32 cellular contexts compared by ENCODE assay signal in genomic region chr13:76890036-76890435, GRCh38. TPM values are rescaled to one million over a fixed set of nuclear protein-coding genes. Genes with fewer than 3 reads are reported as not detected.
DNase-seq lines count a peak whose midpoint lies in the region; ATAC-seq and TF ChIP-seq lines count a peak whose summit lies in the region.
"Had no signal": no experiment of that assay in that cellular context is flagged by ENCODE, and none has a peak within 500 bp of the region (broad histone marks: within the 10 kb centered on the region; RNA-seq: fewer than 3 reads in every experiment).

No MANE protein-coding gene starts in this region.

- DNase-seq in MCF 10A (ENCODE audit: unreplicated experiment) (peak; percentile 82), breast epithelium (ENCODE audit: low spot score in 2 of 2) (no peak), cardiac fibroblast (ENCODE audit: low read depth in 2 of 2) (peak; percentile 14 to 65), foreskin keratinocyte (peak; percentile 94 to 98), inferior parietal cortex (ENCODE audit: extremely low spot score) (no peak), NCI-H146 (lab: John Stamatoyannopoulos, UW) (no peak)
- DNase-seq in stimulated activated effector memory CD8-positive, alpha-beta T cell treated with anti-CD3 and anti-CD28 coated beads, Interleukin-12 subunit alpha, Interleukin-12 subunit beta, amount 100 ng/mL, for 72 hours (ENCODE audit: low spot score in 2 of 2) = no peak
- DNase-seq: activated CD4-positive, alpha-beta T cell treated with anti-CD3 and anti-CD28 coated beads, Interleukin-2, amount 50 U/mL, for 4 hours; activated naive CD4-positive, alpha-beta T cell treated with anti-CD3 and anti-CD28 coated beads for 36 hours; activated T-cell treated with anti-CD3 and anti-CD28 coated beads, Interleukin-2, amount 50 U/mL, for 72 hours; amygdala; Calu3; caudate nucleus; DND-41; endodermal cell; head of caudate nucleus; Karpas-422; left cardiac atrium; mesendoderm; MV-4-11; NCI-H524 treated with DMSO at 0.1 percent for 48 hours; SJCRH30; T1000 had no signal

- ATAC-seq in foreskin keratinocyte = peak; percentile 39
- ATAC-seq in GM18868 (IDR thresholded peaks at IDR 0.05; ENCODE audit: unreplicated experiment) = no peak
- ATAC-seq in stimulated activated effector memory CD8-positive, alpha-beta T cell treated with anti-CD3 and anti-CD28 coated beads, Interleukin-12 subunit alpha, Interleukin-12 subunit beta, amount 100 ng/mL, for 72 hours = no peak
- ATAC-seq: activated T-cell treated with anti-CD3 and anti-CD28 coated beads, Interleukin-2, amount 50 U/mL, for 72 hours; Panc1; WTC11 had no signal

- peaks cover 0 to 3% of the 10 kb centered on the region in 2 donors for H3K4me1 ChIP-seq in breast epithelium
- peaks cover 32% of the 10 kb centered on the region for H3K4me1 ChIP-seq in foreskin keratinocyte
- H3K4me1 ChIP-seq: prostate gland, SJCRH30 had no signal

- H3K4me3 ChIP-seq in breast epithelium = no peak overlapping the region
- H3K4me3 ChIP-seq in cardiac fibroblast (replicated peaks in 1 of 2; ENCODE audit: low read depth in 2 of 2, low read length in 2 of 2) = no peak overlapping the region
- H3K4me3 ChIP-seq: prostate gland, SJCRH30, thoracic aorta, vagina had no signal

- intact Hi-C loops in MCF 10A (cut with micrococcal nuclease) (no loop called here), breast epithelium (cut with DNase I; ENCODE audit: low total_unique reads) (no loop called here)

- H3K36me3 Mint-ChIP-seq in MCF 10A (ENCODE audit: insufficient read depth, unreplicated experiment) = no peaks in the 10 kb centered on the region
- H3K36me3 Mint-ChIP-seq in stimulated activated effector memory CD8-positive, alpha-beta T cell treated with anti-CD3 and anti-CD28 coated beads, Interleukin-12 subunit alpha, Interleukin-12 subunit beta, amount 100 ng/mL, for 72 hours = no peaks in the 10 kb centered on the region
- H3K36me3 Mint-ChIP-seq: WTC11 had no signal

- H3K27ac ChIP-seq in breast epithelium (no peak overlapping the region), foreskin keratinocyte (peak overlapping the region; percentile 53)
- H3K27ac ChIP-seq: 22Rv1, prostate gland, SJCRH30, thoracic aorta, vagina had no signal

- H3K4me3 Mint-ChIP-seq in MCF 10A (ENCODE audit: unreplicated experiment) = no peak overlapping the region
- H3K4me3 Mint-ChIP-seq in stimulated activated effector memory CD8-positive, alpha-beta T cell treated with anti-CD3 and anti-CD28 coated beads, Interleukin-12 subunit alpha, Interleukin-12 subunit beta, amount 100 ng/mL, for 72 hours = no peak overlapping the region
- H3K4me3 Mint-ChIP-seq: activated naive CD4-positive, alpha-beta T cell treated with anti-CD3 and anti-CD28 coated beads for 36 hours; activated T-cell treated with anti-CD3 and anti-CD28 coated beads, Interleukin-2, amount 50 U/mL, for 72 hours; dendritic cell treated with granulocyte-macrophage colony-stimulating factor and Interleukin-4, amounts not matched to agents 40 ng/mL and 50 ng/mL, for 4 days; endodermal cell; stimulated activated naive CD8-positive, alpha-beta T cell treated with anti-CD3 and anti-CD28 coated beads, Interleukin-15, Interleukin-2, amounts not matched to agents 100 ng/mL and 50 ng/mL, for 24 hours; WTC11 had no signal

- TF ChIP-seq POLR2A in breast epithelium (IDR thresholded peaks at IDR 0.05) = no peak

- H3K9me3 Mint-ChIP-seq in MCF 10A (ENCODE audit: unreplicated experiment) = no peaks in the 10 kb centered on the region
- no peaks in the 10 kb centered on the region for H3K9me3 Mint-ChIP-seq in stimulated activated effector memory CD8-positive, alpha-beta T cell treated with anti-CD3 and anti-CD28 coated beads, Interleukin-12 subunit alpha, Interleukin-12 subunit beta, amount 100 ng/mL, for 72 hours
- H3K9me3 Mint-ChIP-seq: activated naive CD4-positive, alpha-beta T cell treated with anti-CD3 and anti-CD28 coated beads for 36 hours; activated T-cell treated with anti-CD3 and anti-CD28 coated beads, Interleukin-2, amount 50 U/mL, for 72 hours; dendritic cell treated with granulocyte-macrophage colony-stimulating factor and Interleukin-4, amounts not matched to agents 40 ng/mL and 50 ng/mL, for 4 days; endodermal cell; stimulated activated naive CD8-positive, alpha-beta T cell treated with anti-CD3 and anti-CD28 coated beads, Interleukin-15, Interleukin-2, amounts not matched to agents 100 ng/mL and 50 ng/mL, for 24 hours; WTC11 had no signal

- TF ChIP-seq CTCF in MCF 10A (IDR thresholded peaks at IDR 0.05; ENCODE audit: unreplicated experiment) = no peak
- no peak for TF ChIP-seq CTCF in breast epithelium (IDR thresholded peaks at IDR 0.05)
- no peak for TF ChIP-seq CTCF in cardiac fibroblast (IDR thresholded peaks at IDR 0.05; ENCODE audit: low read depth, low read length)
- no peak for TF ChIP-seq CTCF in foreskin keratinocyte (conservative IDR thresholded peaks at IDR 0.05)

- POLR2A ChIA-PET in MCF 10A (lab: Yijun Ruan, JAX) = interaction anchor here (1.0 to 2.4 kb wide), 10 partner anchors 14 to 440 kb away, joined by 3 to 11 read pairs (median 3); partner anchors contain the start of genes CLN5 and FBXL3

- BruUV-seq in MCF 10A (replicated peaks; lab: Mats Ljungman, UMichigan) = no TSS peak

- H3K9me3 ChIP-seq in breast epithelium = no peaks in the 10 kb centered on the region
- H3K9me3 ChIP-seq: prostate gland, SJCRH30, thoracic aorta, vagina had no signal

- CTCF ChIA-PET in MCF 10A (lab: Yijun Ruan, JAX) = interaction anchor here (0.5 to 2.6 kb wide), 3 partner anchors 13 to 91 kb away, joined by 4 to 16 read pairs (median 5); no protein-coding TSS in a partner anchor

- H3K27me3 ChIP-seq in breast epithelium (no peaks in the 10 kb centered on the region), foreskin keratinocyte (no peaks in the 10 kb centered on the region)
- H3K27me3 ChIP-seq: SJCRH30, vagina had no signal

- peaks cover 28% of the 10 kb centered on the region for H3K4me1 Mint-ChIP-seq in MCF 10A (ENCODE audit: insufficient read depth, unreplicated experiment)
- H3K4me1 Mint-ChIP-seq in stimulated activated effector memory CD8-positive, alpha-beta T cell treated with anti-CD3 and anti-CD28 coated beads, Interleukin-12 subunit alpha, Interleukin-12 subunit beta, amount 100 ng/mL, for 72 hours = peaks cover 11% of the 10 kb centered on the region

- peak overlapping the region; percentile 86 for H3K27ac Mint-ChIP-seq in MCF 10A (ENCODE audit: low read depth, unreplicated experiment)
- H3K27ac Mint-ChIP-seq in stimulated activated effector memory CD8-positive, alpha-beta T cell treated with anti-CD3 and anti-CD28 coated beads, Interleukin-12 subunit alpha, Interleukin-12 subunit beta, amount 100 ng/mL, for 72 hours = no peak overlapping the region
- H3K27ac Mint-ChIP-seq: activated naive CD4-positive, alpha-beta T cell treated with anti-CD3 and anti-CD28 coated beads for 36 hours; activated T-cell treated with anti-CD3 and anti-CD28 coated beads, Interleukin-2, amount 50 U/mL, for 72 hours; dendritic cell treated with granulocyte-macrophage colony-stimulating factor and Interleukin-4, amounts not matched to agents 40 ng/mL and 50 ng/mL, for 4 days; endodermal cell; stimulated activated naive CD8-positive, alpha-beta T cell treated with anti-CD3 and anti-CD28 coated beads, Interleukin-15, Interleukin-2, amounts not matched to agents 100 ng/mL and 50 ng/mL, for 24 hours; WTC11 had no signal

- no peaks in the 10 kb centered on the region for H3K27me3 Mint-ChIP-seq in MCF 10A (ENCODE audit: insufficient read depth, unreplicated experiment)

- no peaks in the 10 kb centered on the region for H3K36me3 ChIP-seq in breast epithelium
- H3K36me3 ChIP-seq: prostate gland, SJCRH30, thoracic aorta, vagina had no signal

RNA-seq across cellular contexts. Expression of gene KCTD12, which starts 3.8 kb away (rescaled TPM):
- total RNA-seq in MCF 10A (2022) (15.6 and 15.8 TPM in 2 replicates), breast epithelium (100 to 1,000 TPM in 1 of 3 donors, 10 to 100 TPM in 2; 59.7 to 117 (median 65.9) TPM), foreskin keratinocyte (24.4 and 45.8 TPM in 2 replicates)
- 6.5 and 14.2 TPM in 2 replicates for polyA plus RNA-seq in foreskin keratinocyte

RNA-seq across cellular contexts. Expression of gene ACOD1, which starts 58.3 kb away (rescaled TPM):
- total RNA-seq in MCF 10A (2022) (not detected in 2 replicates), breast epithelium (not detected), foreskin keratinocyte (not detected in 2 replicates)
- polyA plus RNA-seq in foreskin keratinocyte = 0.03 TPM in 1 of 2 replicates, not detected in the other
- total RNA-seq: activated naive CD4-positive, alpha-beta T cell treated with anti-CD3 and anti-CD28 coated beads for 36 hours; activated T-cell treated with anti-CD3 and anti-CD28 coated beads, Interleukin-2, amount 50 U/mL, for 72 hours; Calu3; endodermal cell; left cardiac atrium; prostate gland; SJCRH30; thoracic aorta; vagina; WTC11 had no signal

Comparison
In these comparisons a context has a peak if more than half of its experiments do, and no peak if none do; other contexts are left out.
1. DNase-seq: peak in MCF 10A (single experiment), cardiac fibroblast (2 of 2) and foreskin keratinocyte (2 of 2); none in breast epithelium (0 of 2), stimulated activated effector memory CD8-positive, alpha-beta T cell treated with anti-CD3 and anti-CD28 coated beads, Interleukin-12 subunit alpha, Interleukin-12 subunit beta, amount 100 ng/mL, for 72 hours (0 of 2), inferior parietal cortex (single experiment) and NCI-H146 (single experiment).